1 cellular context compared by ENCODE assay signal in genomic region chr18:24397694-24398365, GRCh38.
A peak's percentile ranks its signal among the peaks of the same experiment; 100 is the strongest.
TF ChIP-seq lines count a peak whose summit lies in the region.

OSBPL1A (minus strand) TSS chr18:24397824; CDS start chr18:24377533, 20,291 bp downstream.

TF ChIP-seq in K562, 482 proteins besides CTCF, POLR2A, EP300 and RAD21 (continued from another document):
- TF ChIP-seq BHLHE40 (IDR thresholded peaks at IDR 0.05; ENCODE audit: low read length) (peak; percentile 76), ZNF507 (tag; conservative IDR thresholded peaks at IDR 0.05) (no peak), MED1 (CRISPR knock-in tag; IDR thresholded peaks at IDR 0.05; ENCODE audit: borderline replicate concordance) (no peak), CXXC5 (CRISPR knock-in tag; IDR thresholded peaks at IDR 0.05) (0 out of 2 replicates have a peak, but pooled peaks have one; percentile 22), NEUROD1 (IDR thresholded peaks at IDR 0.05; ENCODE audit: borderline replicate concordance, low read depth, low read length, partially characterized antibody) (no peak), MXD1 (CRISPR knock-in tag; IDR thresholded peaks at IDR 0.05; ENCODE audit: borderline replicate concordance, poor library complexity, severe bottlenecking) (no peak), ZNF124 (CRISPR knock-in tag; IDR thresholded peaks at IDR 0.05) (no peak), ARID4B (CRISPR knock-in tag; IDR thresholded peaks at IDR 0.05) (no peak), ZNF165 (CRISPR knock-in tag; IDR thresholded peaks at IDR 0.05; ENCODE audit: borderline replicate concordance) (no peak), CBX1 (IDR thresholded peaks at IDR 0.05; ENCODE audit: low read depth) (no peak), SOX6 (IDR thresholded peaks at IDR 0.05) (no peak), RAD51 (IDR thresholded peaks at IDR 0.05; ENCODE audit: borderline replicate concordance, low read depth) (peak; percentile 33; the same call in 1 of the 2 replicates), NRF1 (conservative IDR thresholded peaks at IDR 0.05 in 1 of 2, IDR thresholded peaks at IDR 0.05 in 1 of 2) (peak in 1 of 2 experiments; percentile 43; a peak in 3 of 4 replicates), ZNF354B (CRISPR knock-in tag; IDR thresholded peaks at IDR 0.05) (no peak), CREM (IDR thresholded peaks at IDR 0.05; ENCODE audit: low read depth) (no peak), MECOM (CRISPR knock-in tag; IDR thresholded peaks at IDR 0.05) (no peak), FOSL1 (tag; conservative IDR thresholded peaks at IDR 0.05) (no peak), SMAD3 (CRISPR knock-in tag; conservative IDR thresholded peaks at IDR 0.05) (no peak), HMG20A (CRISPR knock-in tag; conservative IDR thresholded peaks at IDR 0.05) (no peak), GMEB1 (CRISPR knock-in tag; IDR thresholded peaks at IDR 0.05) (no peak), DMBX1 (CRISPR knock-in tag; IDR thresholded peaks at IDR 0.05; ENCODE audit: borderline replicate concordance) (no peak), SAFB (IDR thresholded peaks at IDR 0.05; ENCODE audit: borderline replicate concordance, low read depth, low read length) (0 out of 2 replicates have a peak, but pooled peaks have one; percentile 33), ZBED1 (IDR thresholded peaks at IDR 0.05) (no peak), ZNF584 (CRISPR knock-in tag; IDR thresholded peaks at IDR 0.05; ENCODE audit: low read depth) (no peak), RFX7 (CRISPR knock-in tag; IDR thresholded peaks at IDR 0.05) (no peak), NFIC (IDR thresholded peaks at IDR 0.05) (peak; percentile 61), ZBTB17 (CRISPR knock-in tag; IDR thresholded peaks at IDR 0.05) (no peak), NFE2L1 (tag; IDR thresholded peaks at IDR 0.05; ENCODE audit: borderline replicate concordance, low read depth) (no peak), RNF2 (IDR thresholded peaks at IDR 0.05) (no peak), ARHGAP35 (IDR thresholded peaks at IDR 0.05; ENCODE audit: partially characterized antibody) (no peak), SNRNP70 (optimal IDR thresholded peaks at IDR 0.05; ENCODE audit: low read depth, low read length) (no peak), EGR1 (conservative IDR thresholded peaks at IDR 0.05) (peak; percentile 44), RBM14 (IDR thresholded peaks at IDR 0.05; ENCODE audit: borderline replicate concordance, insufficient read depth, low read depth, low read length) (no peak), L3MBTL2 (IDR thresholded peaks at IDR 0.05) (no peak), ELF4 (CRISPR knock-in tag; IDR thresholded peaks at IDR 0.05) (no peak), TBL1XR1 (IDR thresholded peaks at IDR 0.05; ENCODE audit: low read length in 2 of 2) (no peak), KLF13 (tag; IDR thresholded peaks at IDR 0.05; ENCODE audit: borderline replicate concordance, low read depth) (no peak), ZNF232 (CRISPR knock-in tag; IDR thresholded peaks at IDR 0.05) (no peak)
- TF ChIP-seq, protein P1, sequence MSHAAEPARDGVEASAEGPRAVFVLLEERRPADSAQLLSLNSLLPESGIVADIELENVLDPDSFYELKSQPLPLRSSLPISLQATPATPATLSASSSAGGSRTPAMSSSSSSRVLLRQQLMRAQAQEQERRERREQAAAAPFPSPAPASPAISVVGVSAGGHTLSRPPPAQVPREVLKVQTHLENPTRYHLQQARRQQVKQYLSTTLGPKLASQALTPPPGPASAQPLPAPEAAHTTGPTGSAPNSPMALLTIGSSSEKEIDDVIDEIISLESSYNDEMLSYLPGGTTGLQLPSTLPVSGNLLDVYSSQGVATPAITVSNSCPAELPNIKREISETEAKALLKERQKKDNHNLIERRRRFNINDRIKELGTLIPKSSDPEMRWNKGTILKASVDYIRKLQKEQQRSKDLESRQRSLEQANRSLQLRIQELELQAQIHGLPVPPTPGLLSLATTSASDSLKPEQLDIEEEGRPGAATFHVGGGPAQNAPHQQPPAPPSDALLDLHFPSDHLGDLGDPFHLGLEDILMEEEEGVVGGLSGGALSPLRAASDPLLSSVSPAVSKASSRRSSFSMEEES (CRISPR knock-in tag; IDR thresholded peaks at IDR 0.05), result peak; percentile 29; the same call in 1 of the 2 replicates
- TF ChIP-seq, protein P2, sequence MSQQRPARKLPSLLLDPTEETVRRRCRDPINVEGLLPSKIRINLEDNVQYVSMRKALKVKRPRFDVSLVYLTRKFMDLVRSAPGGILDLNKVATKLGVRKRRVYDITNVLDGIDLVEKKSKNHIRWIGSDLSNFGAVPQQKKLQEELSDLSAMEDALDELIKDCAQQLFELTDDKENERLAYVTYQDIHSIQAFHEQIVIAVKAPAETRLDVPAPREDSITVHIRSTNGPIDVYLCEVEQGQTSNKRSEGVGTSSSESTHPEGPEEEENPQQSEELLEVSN (IDR thresholded peaks at IDR 0.05; ENCODE audit: borderline replicate concordance in 1 of 2, extremely low read depth in 1 of 2, insufficient read depth in 1 of 2, insufficient read length in 1 of 2, low read depth in 1 of 2, low read length in 1 of 2, poor library complexity in 1 of 2, severe bottlenecking in 1 of 2), result peak in 1 of 2 experiments; percentile 39
- TF ChIP-seq, protein P3, sequence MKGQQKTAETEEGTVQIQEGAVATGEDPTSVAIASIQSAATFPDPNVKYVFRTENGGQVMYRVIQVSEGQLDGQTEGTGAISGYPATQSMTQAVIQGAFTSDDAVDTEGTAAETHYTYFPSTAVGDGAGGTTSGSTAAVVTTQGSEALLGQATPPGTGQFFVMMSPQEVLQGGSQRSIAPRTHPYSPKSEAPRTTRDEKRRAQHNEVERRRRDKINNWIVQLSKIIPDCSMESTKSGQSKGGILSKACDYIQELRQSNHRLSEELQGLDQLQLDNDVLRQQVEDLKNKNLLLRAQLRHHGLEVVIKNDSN (CRISPR knock-in tag; IDR thresholded peaks at IDR 0.05), result peak; percentile 67
- TF ChIP-seq, protein P4, sequence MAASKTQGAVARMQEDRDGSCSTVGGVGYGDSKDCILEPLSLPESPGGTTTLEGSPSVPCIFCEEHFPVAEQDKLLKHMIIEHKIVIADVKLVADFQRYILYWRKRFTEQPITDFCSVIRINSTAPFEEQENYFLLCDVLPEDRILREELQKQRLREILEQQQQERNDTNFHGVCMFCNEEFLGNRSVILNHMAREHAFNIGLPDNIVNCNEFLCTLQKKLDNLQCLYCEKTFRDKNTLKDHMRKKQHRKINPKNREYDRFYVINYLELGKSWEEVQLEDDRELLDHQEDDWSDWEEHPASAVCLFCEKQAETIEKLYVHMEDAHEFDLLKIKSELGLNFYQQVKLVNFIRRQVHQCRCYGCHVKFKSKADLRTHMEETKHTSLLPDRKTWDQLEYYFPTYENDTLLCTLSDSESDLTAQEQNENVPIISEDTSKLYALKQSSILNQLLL (CRISPR knock-in tag; IDR thresholded peaks at IDR 0.05; ENCODE audit: borderline replicate concordance), result no peak
- TF ChIP-seq, protein P5, sequence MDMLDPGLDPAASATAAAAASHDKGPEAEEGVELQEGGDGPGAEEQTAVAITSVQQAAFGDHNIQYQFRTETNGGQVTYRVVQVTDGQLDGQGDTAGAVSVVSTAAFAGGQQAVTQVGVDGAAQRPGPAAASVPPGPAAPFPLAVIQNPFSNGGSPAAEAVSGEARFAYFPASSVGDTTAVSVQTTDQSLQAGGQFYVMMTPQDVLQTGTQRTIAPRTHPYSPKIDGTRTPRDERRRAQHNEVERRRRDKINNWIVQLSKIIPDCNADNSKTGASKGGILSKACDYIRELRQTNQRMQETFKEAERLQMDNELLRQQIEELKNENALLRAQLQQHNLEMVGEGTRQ (CRISPR knock-in tag; IDR thresholded peaks at IDR 0.05), result peak; percentile 87
